ENCODE assay signal across 21 cellular contexts in genomic region chr9:135825435-135826187, GRCh38.
"Had no signal": no experiment of that assay in that cellular context is flagged by ENCODE, and none has a peak within 500 bp of the region (broad histone marks: within the 10 kb centered on the region; RNA-seq: fewer than 3 reads in every experiment).

No MANE protein-coding gene starts in this region.

- H3K4me1 Mint-ChIP-seq: activated B cell treated with CpG ODN at 0.5 μM for 24 hours, nephron had no signal

- H3K27ac ChIP-seq: adrenal gland, ascending aorta, colonic mucosa, epithelial cell of prostate, gastroesophageal sphincter, tibial artery had no signal

- H3K4me3 Mint-ChIP-seq: activated B cell treated with CpG ODN at 0.5 μM for 24 hours; activated naive CD8-positive, alpha-beta T cell; activated T-helper 17 cell treated with anti-CD3 and anti-CD28 coated beads, Interleukin-2, amount 50 U/mL, for 72 hours; central memory CD8-positive, alpha-beta T cell; nephron had no signal

- H3K9me3 ChIP-seq: adrenal gland, ascending aorta, colonic mucosa had no signal

- H3K4me1 ChIP-seq: adrenal gland, ascending aorta, colonic mucosa, gastroesophageal sphincter, tibial artery had no signal

- H3K4me3 ChIP-seq: adrenal gland, ascending aorta, colonic mucosa, gastroesophageal sphincter, tibial artery had no signal

- DNase-seq: activated B cell treated with CpG ODN at 0.5 μM for 24 hours; activated CD4-positive, alpha-beta T cell treated with anti-CD3 and anti-CD28 coated beads for 4 hours; activated CD4-positive, alpha-beta T cell treated with anti-CD3 and anti-CD28 coated beads, Interleukin-2, amount 50 U/mL, for 48 hours; activated naive CD4-positive, alpha-beta T cell; colonic mucosa; islet precursor cell; left cardiac atrium; stimulated activated CD4-positive, alpha-beta T cell treated with anti-CD3 and anti-CD28 coated beads, Interleukin-2, amount 100 ng/mL, for 48 hours; stimulated activated naive CD4-positive, alpha-beta T cell treated with Interleukin-2 at 50 U/mL for 16 hours; substantia nigra; T-helper 9 cell; tibial artery had no signal

- ATAC-seq: activated T-helper 17 cell treated with anti-CD3 and anti-CD28 coated beads, Interleukin-2, amount 50 U/mL, for 72 hours; gastroesophageal sphincter; left cardiac atrium; SK-N-SH treated with all-trans-retinoic acid at 6 μM for 48 hours had no signal

- H3K27me3 ChIP-seq: adrenal gland, ascending aorta, colonic mucosa, gastroesophageal sphincter, tibial artery had no signal

- H3K9me3 Mint-ChIP-seq: activated T-helper 17 cell treated with anti-CD3 and anti-CD28 coated beads, Interleukin-2, amount 50 U/mL, for 72 hours had no signal

- H3K27me3 Mint-ChIP-seq: activated B cell treated with CpG ODN at 0.5 μM for 24 hours; activated naive CD8-positive, alpha-beta T cell; activated T-helper 17 cell treated with anti-CD3 and anti-CD28 coated beads, Interleukin-2, amount 50 U/mL, for 72 hours; central memory CD8-positive, alpha-beta T cell had no signal

- H3K27ac Mint-ChIP-seq: activated B cell treated with CpG ODN at 0.5 μM for 24 hours; activated naive CD8-positive, alpha-beta T cell; activated T-helper 17 cell treated with anti-CD3 and anti-CD28 coated beads, Interleukin-2, amount 50 U/mL, for 72 hours; nephron had no signal
